ENCODE assay signal across 18 cellular contexts in genomic region chr10:111993321-111993720, GRCh38.
DNase-seq lines count a peak whose midpoint lies in the region; ATAC-seq lines count a peak whose summit lies in the region.
"Had no signal": no experiment of that assay in that cellular context is flagged by ENCODE, and none has a peak within 500 bp of the region (broad histone marks: within the 10 kb centered on the region; RNA-seq: fewer than 3 reads in every experiment).

No MANE protein-coding gene starts in this region.

- H3K23ac ChIP-seq in mesendoderm (ENCODE audit: low read length), result no peak overlapping the region

- H3K4ac ChIP-seq in mesendoderm (ENCODE audit: low read depth, low read length), result peak overlapping the region; percentile 92

- no peak overlapping the region for H2BK15ac ChIP-seq in mesendoderm (replicated peaks; ENCODE audit: low read depth)

- H3K9me3 ChIP-seq in adipocyte (ENCODE audit: control insufficient read depth, low read length) (peaks cover 25% of the 10 kb centered on the region), subcutaneous abdominal adipose tissue (ENCODE audit: control insufficient read depth in 5 of 5, low read length in 5 of 5) (peaks cover 0 to 6% (median 0%) of the 10 kb centered on the region in 5 donors)
- H3K9me3 ChIP-seq: BLaER1, Caco-2 had no signal

- H3K4me3 ChIP-seq in adipocyte (ENCODE audit: low read length) (no peak overlapping the region), mesendoderm (ENCODE audit: low read length) (no peak overlapping the region), subcutaneous abdominal adipose tissue (ENCODE audit: low read depth in 1 of 5, low read length in 5 of 5) (no peak overlapping the region)
- H3K4me3 ChIP-seq: BLaER1, GM12878, GM23338 had no signal

- H3K27me3 ChIP-seq in adipocyte (replicated peaks; ENCODE audit: control insufficient read depth, insufficient read depth, low read length) (peaks cover 9% of the 10 kb centered on the region), mesendoderm (ENCODE audit: insufficient read depth, low read length, poor library complexity) (no peaks in the 10 kb centered on the region), subcutaneous abdominal adipose tissue (ENCODE audit: control insufficient read depth in 5 of 5, insufficient read depth in 4 of 5, low read length in 5 of 5) (no peaks in the 10 kb centered on the region)
- H3K27me3 ChIP-seq: BLaER1 had no signal

- H3K36me3 ChIP-seq in adipocyte (ENCODE audit: control insufficient read depth, insufficient read depth, low read length, severe bottlenecking) (no peaks in the 10 kb centered on the region), mesendoderm (ENCODE audit: control insufficient read depth, insufficient read depth, low read length) (no peaks in the 10 kb centered on the region), subcutaneous abdominal adipose tissue (ENCODE audit: control insufficient read depth in 5 of 5, insufficient read depth in 5 of 5, low read length in 5 of 5) (peaks cover 0 to 8% (median 2%) of the 10 kb centered on the region in 5 donors)
- H3K36me3 ChIP-seq: BLaER1 had no signal

- peak overlapping the region; percentile 85 for H3K27ac ChIP-seq in mesendoderm (ENCODE audit: low read depth, low read length)
- H3K27ac ChIP-seq in subcutaneous abdominal adipose tissue (ENCODE audit: low read depth, low read length), result peak overlapping the region; percentile 9
- H3K27ac ChIP-seq: BLaER1, C4-2B had no signal

- H3K56ac ChIP-seq in mesendoderm (ENCODE audit: low read length), result peak overlapping the region; percentile 80

- peak overlapping the region; percentile 99 for H2BK5ac ChIP-seq in mesendoderm (ENCODE audit: low read length)

- no peaks in the 10 kb centered on the region for H3K79me1 ChIP-seq in mesendoderm (ENCODE audit: low read length)

- peak; percentile 31 for DNase-seq in NCI-H82 (lab: John Stamatoyannopoulos, UW)
- no peak for DNase-seq in adipocyte (ENCODE audit: low read depth)
- DNase-seq in mesendoderm, result peak; percentile 96
- no peak for DNase-seq in pons (ENCODE audit: low spot score)
- no peak for DNase-seq in dermis blood vessel endothelial cell
- DNase-seq: Caco-2; CD4-positive, CD25-positive, alpha-beta regulatory T cell; CD8-positive, alpha-beta T cell; DMS153; DND-41; H9 had no signal

- no peak for ATAC-seq in GM18502 (IDR thresholded peaks at IDR 0.05; ENCODE audit: poor library complexity, unreplicated experiment)
- ATAC-seq: CD8-positive, alpha-beta T cell; GM12878; GM23338; HCT116 had no signal

- H2BK120ac ChIP-seq in mesendoderm (ENCODE audit: low read depth, low read length), result peak overlapping the region; percentile 88

- H3K4me2 ChIP-seq in mesendoderm (ENCODE audit: low read length), result no peak overlapping the region
- H3K4me2 ChIP-seq: BLaER1, GM23338 had no signal

- no peaks in the 10 kb centered on the region for H3K79me2 ChIP-seq in mesendoderm (ENCODE audit: control insufficient read depth, insufficient read depth, low read length)

- H2AK5ac ChIP-seq in mesendoderm (ENCODE audit: low read length), result no peak overlapping the region

- H4K5ac ChIP-seq in mesendoderm (ENCODE audit: low read length), result peak overlapping the region; percentile 98

- no CpG with 5 or more reads among the region's 1 CpG for WGBS in mesendoderm (ENCODE audit: extremely low coverage, insufficient coverage, low lambda C conversion rate)

- H3K9ac ChIP-seq in adipocyte (ENCODE audit: low read length) (peak overlapping the region; percentile 25), mesendoderm (ENCODE audit: low read length) (peak overlapping the region; percentile 31), subcutaneous abdominal adipose tissue (ENCODE audit: low read length in 5 of 5) (no peak overlapping the region)
- H3K9ac ChIP-seq: BLaER1 had no signal

- no peak overlapping the region for H3K18ac ChIP-seq in mesendoderm (ENCODE audit: low read length)

- H3K4me1 ChIP-seq in adipocyte (ENCODE audit: control insufficient read depth, insufficient read depth, low read length) (peaks cover 28% of the 10 kb centered on the region), mesendoderm (ENCODE audit: control insufficient read depth, low read depth, low read length) (peaks cover 6% of the 10 kb centered on the region), subcutaneous abdominal adipose tissue (ENCODE audit: control insufficient read depth in 5 of 5, insufficient read depth in 5 of 5, low read length in 5 of 5) (peaks cover 0 to 2% (median 0%) of the 10 kb centered on the region in 5 donors)
- H3K4me1 ChIP-seq: BLaER1, Caco-2 had no signal

- H4K8ac ChIP-seq in mesendoderm (ENCODE audit: low read depth, low read length), result no peak overlapping the region

Comparison
In these comparisons a context has a peak if more than half of its experiments do, and no peak if none do; other contexts are left out.
1. DNase-seq: peak in NCI-H82 (single experiment) and mesendoderm (single experiment); none in adipocyte (single experiment), pons (single experiment) and dermis blood vessel endothelial cell (single experiment).
2. H3K9ac ChIP-seq: peak in adipocyte (single experiment) and mesendoderm (single experiment); none in subcutaneous abdominal adipose tissue (0 of 5).